In genomic region chr12:55940065-55940732, GRCh38 we compare ENCODE assay signal across 8 cellular contexts. TPM values are rescaled to one million over a fixed set of nuclear protein-coding genes. Genes with fewer than 3 reads are reported as not detected.
A peak's percentile ranks its signal among the peaks of the same experiment; 100 is the strongest.
DNase-seq lines count a peak whose midpoint lies in the region; ATAC-seq and TF ChIP-seq lines count a peak whose summit lies in the region.

No MANE protein-coding gene starts in this region.

- no peaks in the 10 kb centered on the region for H3K27me3 ChIP-seq in OCI-LY1 (ENCODE audit: insufficient read depth, low read length)

- DNase-seq in DMS153 (lab: John Stamatoyannopoulos, UW) = peak; percentile 56
- DNase-seq in activated T-cell treated with anti-CD3 and anti-CD28 coated beads for 1 hour (ENCODE audit: low read depth) = peak; percentile 76
- peak; percentile 87 for DNase-seq in myocyte (ENCODE audit: low read depth)

- peak; percentile 86 for ATAC-seq in GM21526 (IDR thresholded peaks at IDR 0.05; ENCODE audit: low FRiP score, unreplicated experiment)
- peak; percentile 89 for ATAC-seq in esophagus mucosa
- ATAC-seq in stimulated activated memory B cell treated with anti-CD40 and anti-IgM and Interleukin-4, amounts not matched to agents 10 μg/mL and 1 μg/mL and 100 μg/mL, for 72 hours = peak; percentile 97

- peak; percentile 87 for TF ChIP-seq CTCF in OCI-LY1 (IDR thresholded peaks at IDR 0.05; ENCODE audit: low read length)

- H3K4me2 ChIP-seq in OCI-LY1 (ENCODE audit: low read length) = peak overlapping the region; percentile 34; the same call in 1 of the 2 replicates

- no peak overlapping the region for H2AFZ ChIP-seq in OCI-LY1 (ENCODE audit: low read length)

- no peaks in the 10 kb centered on the region for H4K20me1 ChIP-seq in OCI-LY1 (ENCODE audit: insufficient read depth, low read length)

- H3K4me1 Mint-ChIP-seq in IgD-negative memory B cell = peaks cover 15 to 20% (median 19%) of the 10 kb centered on the region in 3 donors
- H3K4me1 Mint-ChIP-seq in stimulated activated memory B cell treated with anti-CD40 and anti-IgM and Interleukin-4, amounts not matched to agents 10 μg/mL and 1 μg/mL and 100 μg/mL, for 72 hours = peaks cover 29% of the 10 kb centered on the region

- peak overlapping the region; percentile 45 for H3K27ac ChIP-seq in OCI-LY1 (ENCODE audit: low read depth, low read length, poor library complexity, severe bottlenecking)

- H3K36me3 Mint-ChIP-seq in IgD-negative memory B cell = peaks cover 5% of the 10 kb centered on the region
- H3K36me3 Mint-ChIP-seq in stimulated activated memory B cell treated with anti-CD40 and anti-IgM and Interleukin-4, amounts not matched to agents 10 μg/mL and 1 μg/mL and 100 μg/mL, for 72 hours = peaks cover 76% of the 10 kb centered on the region

- no peaks in the 10 kb centered on the region for H3K27me3 Mint-ChIP-seq in IgD-negative memory B cell
- H3K27me3 Mint-ChIP-seq in stimulated activated memory B cell treated with anti-CD40 and anti-IgM and Interleukin-4, amounts not matched to agents 10 μg/mL and 1 μg/mL and 100 μg/mL, for 72 hours = no peaks in the 10 kb centered on the region

- H3K79me2 ChIP-seq in OCI-LY1 (ENCODE audit: insufficient read depth, low read length) = no peaks in the 10 kb centered on the region

- peak overlapping the region in 3 of 4 donors; percentile 3 to 24 (median 16) for H3K4me3 Mint-ChIP-seq in IgD-negative memory B cell
- no peak overlapping the region for H3K4me3 Mint-ChIP-seq in stimulated activated memory B cell treated with anti-CD40 and anti-IgM and Interleukin-4, amounts not matched to agents 10 μg/mL and 1 μg/mL and 100 μg/mL, for 72 hours

- H3K9me3 ChIP-seq in OCI-LY1 (ENCODE audit: low read length) = no peaks in the 10 kb centered on the region

- no peaks in the 10 kb centered on the region for H3K9me2 ChIP-seq in OCI-LY1 (ENCODE audit: low read depth, low read length)

- no peak overlapping the region for H3K4me3 ChIP-seq in OCI-LY1 (ENCODE audit: low read depth, low read length, poor library complexity, severe bottlenecking)

- H3K9me3 Mint-ChIP-seq in IgD-negative memory B cell = no peaks in the 10 kb centered on the region
- H3K9me3 Mint-ChIP-seq in stimulated activated memory B cell treated with anti-CD40 and anti-IgM and Interleukin-4, amounts not matched to agents 10 μg/mL and 1 μg/mL and 100 μg/mL, for 72 hours = no peaks in the 10 kb centered on the region

- H3K4me1 ChIP-seq in OCI-LY1 (ENCODE audit: insufficient read depth, low read length, severe bottlenecking) = peaks cover 7% of the 10 kb centered on the region

- peaks cover 10% of the 10 kb centered on the region for H3F3A ChIP-seq in OCI-LY1 (ENCODE audit: insufficient read depth, low read length)

- no peak overlapping the region; the same call in 1 of the 2 replicates for H3K9ac ChIP-seq in OCI-LY1 (ENCODE audit: low read length)

- H3K36me3 ChIP-seq in OCI-LY1 (ENCODE audit: insufficient read depth, low read length) = peaks cover 97% of the 10 kb centered on the region

- peak overlapping the region; percentile 58 to 89 (median 85) for H3K27ac Mint-ChIP-seq in IgD-negative memory B cell
- H3K27ac Mint-ChIP-seq in stimulated activated memory B cell treated with anti-CD40 and anti-IgM and Interleukin-4, amounts not matched to agents 10 μg/mL and 1 μg/mL and 100 μg/mL, for 72 hours = peak overlapping the region; percentile 35

RNA-seq across cellular contexts. Expression of gene DGKA, which starts 9.2 kb away (rescaled TPM):
- polyA plus RNA-seq in IgD-negative memory B cell = 114 TPM
- total RNA-seq in esophagus mucosa (170 TPM), myocyte (24.2 and 33.1 TPM in 2 replicates)
- 63.1 TPM for polyA plus RNA-seq in myocyte (2012)

RNA-seq across cellular contexts. Expression of gene PYM1, which starts 12.5 kb away (rescaled TPM):
- polyA plus RNA-seq in IgD-negative memory B cell = 76.5 TPM
- 66.9 TPM for total RNA-seq in esophagus mucosa
- total RNA-seq in myocyte = 29.3 and 32.5 TPM in 2 replicates
- 27.5 TPM for polyA plus RNA-seq in myocyte (2012)

RNA-seq across cellular contexts. Expression of gene PMEL, which starts 25.6 kb away (rescaled TPM):
- polyA plus RNA-seq in IgD-negative memory B cell = 1.1 TPM
- 0.52 TPM for total RNA-seq in esophagus mucosa
- 0.10 and 0.53 TPM in 2 replicates for total RNA-seq in myocyte
- polyA plus RNA-seq in myocyte (2012) = 0.33 TPM

RNA-seq across cellular contexts. Expression of gene CDK2, which starts 26.4 kb away (rescaled TPM):
- polyA plus RNA-seq in IgD-negative memory B cell = 8.9 TPM
- total RNA-seq in esophagus mucosa (20.5 TPM), myocyte (7.6 and 9.5 TPM in 2 replicates)
- 11.0 TPM for polyA plus RNA-seq in myocyte (2012)

RNA-seq across cellular contexts. Expression of gene RAB5B, which starts 33.7 kb away (rescaled TPM):
- 54.7 TPM for polyA plus RNA-seq in IgD-negative memory B cell
- 111 TPM for total RNA-seq in esophagus mucosa
- total RNA-seq in myocyte = 74.9 and 76.4 TPM in 2 replicates
- polyA plus RNA-seq in myocyte (2012) = 91.1 TPM
